Comparison of ENCODE assay signal across 1 cellular context in genomic region chr1:202861420-202862121, GRCh38.
TF ChIP-seq lines count a peak whose summit lies in the region.

No MANE protein-coding gene starts in this region.

TF ChIP-seq in K562, 482 proteins besides CTCF, POLR2A, EP300 and RAD21 (continued from another document and continues in another):
- TF ChIP-seq THAP7 (CRISPR knock-in tag; IDR thresholded peaks at IDR 0.05) (no peak), ZNF766 (CRISPR knock-in tag; conservative IDR thresholded peaks at IDR 0.05) (no peak), ZNF184 (CRISPR knock-in tag; IDR thresholded peaks at IDR 0.05) (no peak), ILF3 (IDR thresholded peaks at IDR 0.05; ENCODE audit: borderline replicate concordance) (no peak), CBX3 (IDR thresholded peaks at IDR 0.05; ENCODE audit: borderline replicate concordance in 1 of 2, low read length in 2 of 2) (no peak), TCF15 (CRISPR knock-in tag; IDR thresholded peaks at IDR 0.05) (no peak), MEF2D (tag; conservative IDR thresholded peaks at IDR 0.05; ENCODE audit: low read depth) (no peak), HES1 (IDR thresholded peaks at IDR 0.05; ENCODE audit: low read depth) (no peak), PTRF (tag; IDR thresholded peaks at IDR 0.05) (no peak), TGIF2 (CRISPR knock-in tag; IDR thresholded peaks at IDR 0.05) (no peak), U2AF1 (optimal IDR thresholded peaks at IDR 0.05; ENCODE audit: low read depth, low read length) (no peak), ZBTB5 (IDR thresholded peaks at IDR 0.05) (no peak), NFE2L1 (tag; IDR thresholded peaks at IDR 0.05; ENCODE audit: borderline replicate concordance, low read depth) (no peak), KLF1 (tag; IDR thresholded peaks at IDR 0.05) (no peak), TBL1XR1 (IDR thresholded peaks at IDR 0.05; ENCODE audit: low read length in 2 of 2) (no peak), IRF1 (CRISPR knock-in tag; IDR thresholded peaks at IDR 0.05; ENCODE audit: borderline replicate concordance) (no peak), ZNF143 (CRISPR knock-in tag; IDR thresholded peaks at IDR 0.05) (no peak), STAG1 (CRISPR knock-in tag; IDR thresholded peaks at IDR 0.05; ENCODE audit: borderline replicate concordance) (no peak), MYBL2 (IDR thresholded peaks at IDR 0.05; ENCODE audit: low read depth) (no peak), MYBL2 (CRISPR knock-in tag; IDR thresholded peaks at IDR 0.05; ENCODE audit: borderline replicate concordance) (no peak), RUNX1 (IDR thresholded peaks at IDR 0.05; ENCODE audit: low read depth) (no peak), ZNF77 (CRISPR knock-in tag; IDR thresholded peaks at IDR 0.05) (no peak), CREB5 (CRISPR knock-in tag; IDR thresholded peaks at IDR 0.05) (no peak), ZBTB12 (CRISPR knock-in tag; IDR thresholded peaks at IDR 0.05) (no peak), HBP1 (CRISPR knock-in tag; IDR thresholded peaks at IDR 0.05) (no peak), SMARCE1 (IDR thresholded peaks at IDR 0.05) (no peak), TCF3 (CRISPR knock-in tag; IDR thresholded peaks at IDR 0.05) (no peak), ZNF785 (CRISPR knock-in tag; IDR thresholded peaks at IDR 0.05) (no peak), FOXK2 (conservative IDR thresholded peaks at IDR 0.05 in 1 of 2, IDR thresholded peaks at IDR 0.05 in 1 of 2; ENCODE audit: low read depth in 2 of 2) (no peak), ZBTB17 (CRISPR knock-in tag; IDR thresholded peaks at IDR 0.05) (no peak), TCF7L2 (IDR thresholded peaks at IDR 0.05; ENCODE audit: low read depth, low read length) (no peak), SNAPC5 (CRISPR knock-in tag; IDR thresholded peaks at IDR 0.05) (no peak), SIN3A (IDR thresholded peaks at IDR 0.05; ENCODE audit: borderline replicate concordance in 2 of 2, control insufficient read depth in 1 of 2, low read depth in 2 of 2, low read length in 2 of 2) (peak in 1 of 2 experiments; percentile 59; a peak in 1 of 4 replicates), PHF21A (IDR thresholded peaks at IDR 0.05; ENCODE audit: borderline replicate concordance, low read depth) (0 out of 2 replicates have a peak, but pooled peaks have one; percentile 38), ZNF592 (IDR thresholded peaks at IDR 0.05) (no peak), ZNF263 (CRISPR knock-in tag; IDR thresholded peaks at IDR 0.05; ENCODE audit: borderline replicate concordance) (0 out of 2 replicates have a peak, but pooled peaks have one; percentile 34), PRDM10 (IDR thresholded peaks at IDR 0.05; ENCODE audit: partially characterized antibody) (peak; percentile 20), ILK (tag; IDR thresholded peaks at IDR 0.05; ENCODE audit: borderline replicate concordance, low read depth) (no peak), POLR2G (IDR thresholded peaks at IDR 0.05; ENCODE audit: low read depth, low read length) (peak; percentile 71), ARID3A (IDR thresholded peaks at IDR 0.05; ENCODE audit: borderline replicate concordance, low read depth, low read length) (no peak), FOXA1 (IDR thresholded peaks at IDR 0.05; ENCODE audit: borderline replicate concordance) (no peak), MXD1 (CRISPR knock-in tag; IDR thresholded peaks at IDR 0.05; ENCODE audit: borderline replicate concordance, poor library complexity, severe bottlenecking) (no peak), HEY1 (CRISPR knock-in tag; IDR thresholded peaks at IDR 0.05; ENCODE audit: borderline replicate concordance) (no peak), ZNF436 (CRISPR knock-in tag; IDR thresholded peaks at IDR 0.05) (no peak), COPS2 (conservative IDR thresholded peaks at IDR 0.05) (no peak), TEAD2 (tag; IDR thresholded peaks at IDR 0.05) (no peak)
